ENCODE assay signal across 25 cellular contexts in the genomic region with DNA sequence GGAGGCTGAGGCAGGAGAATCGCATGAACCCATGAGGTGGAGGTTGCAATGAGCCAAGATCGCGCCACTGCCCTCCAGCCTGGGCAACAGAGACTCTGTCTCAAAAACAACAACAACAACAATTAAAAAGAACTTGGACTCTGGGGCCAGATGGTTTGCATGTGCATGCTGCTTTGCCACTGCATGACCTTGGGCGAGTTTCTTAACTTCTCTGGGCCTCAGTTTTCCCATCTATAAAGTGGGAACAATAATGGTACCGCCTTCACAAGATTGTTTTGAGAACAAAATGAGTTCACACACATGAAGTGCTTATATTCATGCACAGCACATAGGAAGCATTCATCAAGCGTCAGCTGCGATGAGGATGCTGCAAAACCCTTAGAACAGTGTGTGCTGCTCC.
"Had no signal": no experiment of that assay in that cellular context is flagged by ENCODE, and none has a peak within 500 bp of the region (broad histone marks: within the 10 kb centered on the region; RNA-seq: fewer than 3 reads in every experiment).

No MANE protein-coding gene starts in this region.

- H3K4me3 Mint-ChIP-seq: mesothelial cell of epicardium; natural killer cell; stimulated activated effector memory CD8-positive, alpha-beta T cell treated with anti-CD3 and anti-CD28 coated beads, Interleukin-12 subunit alpha, Interleukin-12 subunit beta, amount 100 ng/mL, for 72 hours; type B pancreatic cell had no signal

- DNase-seq: colonic mucosa; dermis blood vessel endothelial cell; effector memory CD4-positive, alpha-beta T cell; foreskin keratinocyte; heart left ventricle; left cardiac atrium; left lung; mesenchymal stem cell; natural killer cell; pancreas; sigmoid colon; stimulated activated CD4-positive, alpha-beta T cell treated with anti-CD3 and anti-CD28 coated beads, Interleukin-2, amount 100 ng/mL, for 24 hours; stimulated activated CD4-positive, alpha-beta T cell treated with anti-CD3 and anti-CD28 coated beads, Interleukin-4, amount 100 ng/mL, for 24 hours; stimulated activated naive CD4-positive, alpha-beta T cell treated with Interleukin-2 at 50 U/mL for 16 hours; stomach; thyroid gland had no signal

- H3K4me1 ChIP-seq: colonic mucosa, foreskin keratinocyte had no signal

- H3K9me3 Mint-ChIP-seq: mesothelial cell of epicardium; natural killer cell; stimulated activated effector memory CD8-positive, alpha-beta T cell treated with anti-CD3 and anti-CD28 coated beads, Interleukin-12 subunit alpha, Interleukin-12 subunit beta, amount 100 ng/mL, for 72 hours; type B pancreatic cell had no signal

- H3K27ac Mint-ChIP-seq: mesothelial cell of epicardium; natural killer cell; progenitor cell of endocrine pancreas; stimulated activated effector memory CD8-positive, alpha-beta T cell treated with anti-CD3 and anti-CD28 coated beads, Interleukin-12 subunit alpha, Interleukin-12 subunit beta, amount 100 ng/mL, for 72 hours; type B pancreatic cell had no signal

- H3K4me3 ChIP-seq: colonic mucosa, esophagus muscularis mucosa, gastroesophageal sphincter, heart left ventricle, hepatocyte, left lung, pancreas, sigmoid colon, stomach, thyroid gland had no signal

- H3K79me2 ChIP-seq: hepatocyte had no signal

- H3K36me3 ChIP-seq: colonic mucosa, gastroesophageal sphincter, left lung, neutrophil, pancreas, sigmoid colon, stomach, thyroid gland had no signal

- FAIRE-seq: endothelial cell of umbilical vein, pancreas had no signal

- H3K27me3 Mint-ChIP-seq: type B pancreatic cell had no signal

- H3K27ac ChIP-seq: colonic mucosa, foreskin keratinocyte, gastroesophageal sphincter, heart left ventricle, hepatocyte, left lung, neutrophil, pancreas, sigmoid colon had no signal

- H3K9me3 ChIP-seq: colonic mucosa, esophagus muscularis mucosa, gastroesophageal sphincter, heart left ventricle, left lung, neutrophil, pancreas, sigmoid colon, stomach, thyroid gland had no signal

- H2AFZ ChIP-seq: hepatocyte had no signal

- H3K36me3 Mint-ChIP-seq: mesothelial cell of epicardium; natural killer cell; stimulated activated effector memory CD8-positive, alpha-beta T cell treated with anti-CD3 and anti-CD28 coated beads, Interleukin-12 subunit alpha, Interleukin-12 subunit beta, amount 100 ng/mL, for 72 hours; type B pancreatic cell had no signal

- H3K4me1 Mint-ChIP-seq: natural killer cell had no signal

- H3K4me2 ChIP-seq: hepatocyte had no signal

- H3K27me3 ChIP-seq: colonic mucosa, esophagus muscularis mucosa, gastroesophageal sphincter, heart left ventricle, hepatocyte, left lung, neutrophil, pancreas, sigmoid colon, stomach, thyroid gland had no signal

- ATAC-seq: foreskin keratinocyte; gastroesophageal sphincter; heart left ventricle; left cardiac atrium; left lung; natural killer cell; pancreas; stimulated activated effector memory CD8-positive, alpha-beta T cell treated with anti-CD3 and anti-CD28 coated beads, Interleukin-12 subunit alpha, Interleukin-12 subunit beta, amount 100 ng/mL, for 72 hours had no signal
